Comparison of ENCODE assay signal across 14 cellular contexts in the genomic region with DNA sequence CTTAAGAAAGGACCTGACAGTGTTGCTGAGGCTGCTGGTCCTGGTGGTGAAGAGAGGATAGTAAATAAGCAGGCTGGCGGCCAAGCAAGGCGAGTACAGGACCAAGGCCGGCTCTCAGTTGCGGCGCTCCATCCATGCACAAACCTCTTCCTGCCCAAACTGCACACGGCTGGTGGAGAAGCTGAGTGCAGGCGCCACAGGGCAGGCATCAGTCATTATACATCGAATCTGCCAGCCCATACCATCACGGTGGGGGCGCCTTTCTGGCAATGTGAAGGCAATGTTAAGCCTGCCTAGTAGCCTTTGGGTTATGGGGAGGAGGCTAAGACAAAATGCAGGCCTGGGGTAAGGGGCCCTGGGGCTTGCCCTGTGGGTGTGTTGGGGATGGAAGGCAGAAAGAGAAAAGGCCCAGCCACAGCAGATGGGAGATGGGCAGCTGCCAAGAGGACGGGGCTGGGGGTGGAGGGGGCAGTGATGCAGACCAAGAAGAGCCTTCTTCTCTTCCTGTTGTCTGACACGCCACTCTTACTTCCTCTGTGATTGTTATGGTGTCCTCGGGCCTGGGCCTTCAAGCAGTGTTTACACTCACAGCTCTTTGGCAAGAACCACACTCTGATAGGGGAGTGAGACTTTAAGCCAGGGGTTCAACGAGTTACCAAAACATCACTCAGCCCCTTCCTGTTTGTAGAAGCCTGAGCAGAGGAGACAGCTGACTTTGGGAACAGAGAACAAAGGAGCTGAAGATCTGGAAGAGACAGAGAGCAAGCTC. TPM values are rescaled to one million over a fixed set of nuclear protein-coding genes. Genes with fewer than 3 reads are reported as not detected.
DNase-seq lines count a peak whose midpoint lies in the region; ATAC-seq, FAIRE-seq and TF ChIP-seq lines count a peak whose summit lies in the region.
"Had no signal": no experiment of that assay in that cellular context is flagged by ENCODE, and none has a peak within 500 bp of the region (broad histone marks: within the 10 kb centered on the region; RNA-seq: fewer than 3 reads in every experiment).

No MANE protein-coding gene starts in this region.

- no peak for TF ChIP-seq CTCF in GM10248 (IDR thresholded peaks at IDR 0.05; ENCODE audit: control extremely low read depth, extremely low read depth, low read depth, missing control alignments)

- CTCF ChIA-PET in GM10248 (lab: Yijun Ruan, JAX): interaction anchor here (0.9 to 3.8 kb wide), 3 partner anchors 10 to 20 kb away, joined by 3 to 13 read pairs (median 6); no protein-coding TSS in a partner anchor

- FAIRE-seq in GM19239 (lab: Jason Lieb, UNC): peak; percentile 28

- DNase-seq in GM10248 (ENCODE audit: extremely low spot score): peak; percentile 42
- DNase-seq in GM19239 (ENCODE audit: insufficient read length, low spot score): no peak
- DNase-seq in NCI-H446 treated with DMSO at 0.1 percent for 48 hours (lab: John Stamatoyannopoulos, UW): peak; percentile 56
- DNase-seq in naive B cell: peak; percentile 60
- DNase-seq in GM03348 (ENCODE audit: low spot score): no peak
- DNase-seq: dorsolateral prefrontal cortex; foreskin fibroblast; H7; NK-92 treated with Interleukin-12 subunit alpha and Interleukin-12 subunit beta, amount 100 ng/mL, for 24 hours; transverse colon had no signal

- H3K4me3 Mint-ChIP-seq in naive B cell: peak overlapping the region in 5 of 8 donors; percentile 11 to 86 (median 72)

- H3K36me3 Mint-ChIP-seq in naive B cell: peaks cover 0 to 8% of the 10 kb centered on the region in 2 donors

- peaks cover 13 to 39% (median 26%) of the 10 kb centered on the region in 3 donors for H3K4me1 Mint-ChIP-seq in naive B cell

- H3K9me3 Mint-ChIP-seq in naive B cell: peaks cover 0 to 3% (median 0%) of the 10 kb centered on the region in 7 donors

- H3K27ac Mint-ChIP-seq in naive B cell: peak overlapping the region in 5 of 6 donors; percentile 98 to 99 (median 99)
- H3K27ac Mint-ChIP-seq: progenitor cell of endocrine pancreas had no signal

- peak; percentile 84 to 87 for ATAC-seq in naive B cell (ENCODE audit: low read depth in 2 of 2)
- ATAC-seq in HG03135 (IDR thresholded peaks at IDR 0.05; ENCODE audit: unreplicated experiment): no peak
- no peak for ATAC-seq in GM18861 (IDR thresholded peaks at IDR 0.05; ENCODE audit: unreplicated experiment)
- ATAC-seq in GM21786 (IDR thresholded peaks at IDR 0.05; ENCODE audit: unreplicated experiment): no peak

- POLR2A ChIA-PET in GM10248 (lab: Yijun Ruan, JAX): no interaction called here

- peaks cover 0 to under 1% (median 0%) of the 10 kb centered on the region in 3 donors for H3K27me3 Mint-ChIP-seq in naive B cell

RNA-seq across cellular contexts. Expression of a gene that starts 20.4 kb away (rescaled TPM):
- polyA plus RNA-seq in naive B cell (ENCODE audit: low read depth in 6 of 6): not detected

RNA-seq across cellular contexts. Expression of a gene that starts 28.7 kb away (rescaled TPM):
- polyA plus RNA-seq in naive B cell (ENCODE audit: low read depth in 6 of 6): not detected

Comparison
In these comparisons a context has a peak if more than half of its experiments do, and no peak if none do; other contexts are left out.
1. DNase-seq: peak in GM10248 (single experiment), NCI-H446 treated with DMSO at 0.1 percent for 48 hours (single experiment) and naive B cell (single experiment); none in GM19239 (single experiment) and GM03348 (single experiment).
2. ATAC-seq: peak in naive B cell (2 of 2); none in HG03135 (single experiment), GM18861 (single experiment) and GM21786 (single experiment).